Comparison of ENCODE assay signal across 32 cellular contexts in the genomic region with DNA sequence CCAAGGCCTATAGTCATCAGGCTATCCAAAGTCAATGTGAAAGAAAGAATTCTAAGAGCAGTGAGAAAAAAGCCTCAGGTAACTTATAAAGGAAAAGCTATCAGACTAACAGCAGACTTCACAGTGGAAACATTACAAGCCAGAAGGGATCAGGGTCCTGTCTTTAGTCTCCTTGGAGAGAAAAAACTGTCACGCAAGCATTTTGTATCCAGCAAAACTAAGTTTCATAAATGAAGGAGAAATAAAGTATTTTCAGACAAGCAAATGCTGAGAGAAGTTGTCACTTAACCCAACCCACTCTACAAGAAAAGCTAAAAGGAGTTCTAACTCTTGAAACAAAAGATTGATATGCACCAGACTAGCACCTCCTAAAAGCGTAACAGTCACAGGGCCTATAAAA. TPM values are rescaled to one million over a fixed set of nuclear protein-coding genes. Genes with fewer than 3 reads are reported as not detected.
"Had no signal": no experiment of that assay in that cellular context is flagged by ENCODE, and none has a peak within 500 bp of the region (broad histone marks: within the 10 kb centered on the region; RNA-seq: fewer than 3 reads in every experiment).

No MANE protein-coding gene starts in this region.

- H3K79me2 ChIP-seq: parathyroid adenoma had no signal

- H3K27ac ChIP-seq: neural progenitor cell, ovary, parathyroid adenoma, psoas muscle, skin epidermis, spleen, suprapubic skin, testis, tibial artery, transverse colon, upper lobe of right lung, uterus had no signal

- H3K36me3 Mint-ChIP-seq: natural killer cell; neural progenitor cell; stimulated activated memory B cell treated with anti-CD40 and anti-IgM and Interleukin-4, amounts not matched to agents 10 μg/mL and 1 μg/mL and 100 μg/mL, for 72 hours; type B pancreatic cell had no signal

- H3K4me1 ChIP-seq: neural progenitor cell, parathyroid adenoma, psoas muscle, testis, tibial artery, transverse colon, upper lobe of right lung, uterus had no signal

- H3K9me3 Mint-ChIP-seq: natural killer cell; stimulated activated memory B cell treated with anti-CD40 and anti-IgM and Interleukin-4, amounts not matched to agents 10 μg/mL and 1 μg/mL and 100 μg/mL, for 72 hours; stimulated activated naive CD8-positive, alpha-beta T cell treated with anti-CD3 and anti-CD28 coated beads, Interleukin-15, amount 100 ng/mL, for 72 hours had no signal

- DNase-seq: natural killer cell; occipital lobe; ovary; posterior cingulate gyrus; psoas muscle; right cardiac atrium; spleen; stimulated activated CD4-positive, alpha-beta T cell treated with anti-CD3 and anti-CD28 coated beads, Interleukin-12 subunit alpha, Interleukin-12 subunit beta, amount 100 ng/mL, for 4 hours; stimulated activated CD4-positive, alpha-beta T cell treated with anti-CD3 and anti-CD28 coated beads, Interleukin-1b, Interleukin-23, amount 100 ng/mL, for 48 hours; stimulated activated CD4-positive, alpha-beta T cell treated with anti-CD3 and anti-CD28 coated beads, Interleukin-4, amount 100 ng/mL, for 1 hour; stimulated activated CD4-positive, alpha-beta T cell treated with anti-CD3 and anti-CD28 coated beads, Interleukin-4, amount 100 ng/mL, for 4 hours; stimulated activated CD8-positive, alpha-beta memory T cell treated with anti-CD3 and anti-CD28 coated beads, Interleukin-4, amount 100 ng/mL, for 48 hours; stimulated activated naive CD4-positive, alpha-beta T cell; stimulated activated naive CD8-positive, alpha-beta T cell treated with anti-CD3 and anti-CD28 coated beads, Interleukin-15, amount 100 ng/mL, for 72 hours; stimulated activated naive CD8-positive, alpha-beta T cell treated with anti-CD3 and anti-CD28 coated beads, Interleukin-15, Interleukin-2, amounts not matched to agents 100 U/mL and 50 U/mL, for 24 hours; substantia nigra; testis; tibial artery; transverse colon; upper lobe of right lung; uterus had no signal

- H2AFZ ChIP-seq: neural progenitor cell, parathyroid adenoma had no signal

- H3K36me3 ChIP-seq: neural progenitor cell, ovary, spleen, suprapubic skin, tibial artery, transverse colon, upper lobe of right lung, uterus had no signal

- H3K4me1 Mint-ChIP-seq: nephron, neural progenitor cell had no signal

- H3K4me3 Mint-ChIP-seq: natural killer cell; nephron; neural progenitor cell; stimulated activated memory B cell treated with anti-CD40 and anti-IgM and Interleukin-4, amounts not matched to agents 10 μg/mL and 1 μg/mL and 100 μg/mL, for 72 hours; stimulated activated naive CD8-positive, alpha-beta T cell treated with anti-CD3 and anti-CD28 coated beads, Interleukin-15, amount 100 ng/mL, for 72 hours; type B pancreatic cell had no signal

- H3K27ac Mint-ChIP-seq: natural killer cell; nephron; neural progenitor cell; progenitor cell of endocrine pancreas; stimulated activated memory B cell treated with anti-CD40 and anti-IgM and Interleukin-4, amounts not matched to agents 10 μg/mL and 1 μg/mL and 100 μg/mL, for 72 hours; stimulated activated naive CD8-positive, alpha-beta T cell treated with anti-CD3 and anti-CD28 coated beads, Interleukin-15, amount 100 ng/mL, for 72 hours; type B pancreatic cell had no signal

- H3K9me3 ChIP-seq: ovary, psoas muscle, spleen, suprapubic skin, testis, tibial artery, transverse colon, upper lobe of right lung, uterus had no signal

- H3K27me3 Mint-ChIP-seq: progenitor cell of endocrine pancreas; stimulated activated memory B cell treated with anti-CD40 and anti-IgM and Interleukin-4, amounts not matched to agents 10 μg/mL and 1 μg/mL and 100 μg/mL, for 72 hours; stimulated activated naive CD8-positive, alpha-beta T cell treated with anti-CD3 and anti-CD28 coated beads, Interleukin-15, amount 100 ng/mL, for 72 hours; type B pancreatic cell had no signal

- H3K4me3 ChIP-seq: neural progenitor cell, ovary, psoas muscle, skin epidermis, smooth muscle cell, spleen, suprapubic skin, testis, tibial artery, transverse colon, upper lobe of right lung, uterus had no signal

- ATAC-seq: natural killer cell; psoas muscle; right cardiac atrium; sciatic nerve; stimulated activated memory B cell treated with anti-CD40 and anti-IgM and Interleukin-4, amounts not matched to agents 10 μg/mL and 1 μg/mL and 100 μg/mL, for 72 hours; stimulated activated naive CD8-positive, alpha-beta T cell treated with anti-CD3 and anti-CD28 coated beads, Interleukin-15, amount 100 ng/mL, for 72 hours; stimulated activated naive CD8-positive, alpha-beta T cell treated with anti-CD3 and anti-CD28 coated beads, Interleukin-15, Interleukin-2, amounts not matched to agents 100 U/mL and 50 U/mL, for 24 hours; upper lobe of right lung had no signal

- H3K4me2 ChIP-seq: neural progenitor cell, smooth muscle cell had no signal

- H3K27me3 ChIP-seq: neural progenitor cell, ovary, spleen, suprapubic skin, testis, tibial artery, transverse colon, upper lobe of right lung, uterus had no signal

- H3K9ac ChIP-seq: neural progenitor cell, parathyroid adenoma had no signal

RNA-seq across cellular contexts. Expression of gene TXLNB, which starts 54.6 kb away (rescaled TPM):
- total RNA-seq: progenitor cell of endocrine pancreas, smooth muscle cell had no signal
- polyA plus RNA-seq: neural cell, smooth muscle cell had no signal
